8 cellular contexts compared by ENCODE assay signal in genomic region chr2:9142551-9143263, GRCh38.
DNase-seq lines count a peak whose midpoint lies in the region; ATAC-seq and TF ChIP-seq lines count a peak whose summit lies in the region.

No MANE protein-coding gene starts in this region.

- 12% methylated on average over 24 of the region's 40 CpGs for WGBS in esophagus muscularis mucosa

- H3K4me3 ChIP-seq in esophagus muscularis mucosa, result peak overlapping the region; percentile 14 to 37 (median 31)
- peak overlapping the region; percentile 22 to 53 for H3K4me3 ChIP-seq in muscle layer of colon (ENCODE audit: low read depth in 1 of 2, low read length in 2 of 2)

- DNase-seq in GM19240 (ENCODE audit: insufficient read length, low spot score) (peak; percentile 82), OCI-M1 (lab: John Stamatoyannopoulos, UW) (peak; percentile 84), esophagus muscularis mucosa (ENCODE audit: extremely low spot score) (peak; percentile 97)
- DNase-seq in activated T-cell treated with anti-CD3 and anti-CD28 coated beads, Interleukin-2, amount 50 U/mL, for 1 hour, result peak; percentile 85
- peak; percentile 94 for DNase-seq in stimulated activated CD8-positive, alpha-beta memory T cell treated with anti-CD3 and anti-CD28 coated beads, Interleukin-4, amount 100 ng/mL, for 48 hours

- peak; percentile 96 for TF ChIP-seq CTCF in C4-2B (conservative IDR thresholded peaks at IDR 0.05)
- TF ChIP-seq CTCF in esophagus muscularis mucosa (IDR thresholded peaks at IDR 0.05), result peak in 2 of 3 experiments; percentile 98 to 100

- ATAC-seq in HG03571 (IDR thresholded peaks at IDR 0.05; ENCODE audit: unreplicated experiment), result peak; percentile 83

- H3K36me3 ChIP-seq in esophagus muscularis mucosa, result no peaks in the 10 kb centered on the region
- no peaks in the 10 kb centered on the region for H3K36me3 ChIP-seq in muscle layer of colon (ENCODE audit: insufficient read depth, low read length)

- H3K27ac ChIP-seq in C4-2B (peak overlapping the region; percentile 2; the same call in 1 of the 2 replicates), esophagus muscularis mucosa (replicated peaks in 1 of 4) (peak overlapping the region; percentile 60 to 66 (median 62)), muscle layer of colon (ENCODE audit: low read depth, low read length) (peak overlapping the region; percentile 36)

- H3K9ac ChIP-seq in muscle layer of colon (ENCODE audit: low read length), result peak overlapping the region; percentile 24

- TF ChIP-seq POLR2A in esophagus muscularis mucosa (IDR thresholded peaks at IDR 0.05; ENCODE audit: low read depth), result no peak

- peaks cover 10 to 33% (median 30%) of the 10 kb centered on the region in 4 donors for H3K4me1 ChIP-seq in esophagus muscularis mucosa
- peaks cover 10% of the 10 kb centered on the region for H3K4me1 ChIP-seq in muscle layer of colon (ENCODE audit: insufficient read depth, low read length)

- H3K9me3 ChIP-seq in esophagus muscularis mucosa, result no peaks in the 10 kb centered on the region
- no peaks in the 10 kb centered on the region for H3K9me3 ChIP-seq in muscle layer of colon (ENCODE audit: low read length)

- TF ChIP-seq EP300 in esophagus muscularis mucosa (IDR thresholded peaks at IDR 0.05), result no peak

- H3K27me3 ChIP-seq in esophagus muscularis mucosa (no peaks in the 10 kb centered on the region), muscle layer of colon (ENCODE audit: control insufficient read depth in 1 of 2, insufficient read depth in 2 of 2, low read length in 2 of 2) (no peaks in the 10 kb centered on the region)

- intact Hi-C loops in esophagus muscularis mucosa (cut with DNase I), result loop anchor here (1.0 to 5.0 kb wide), 3 partner anchors 64 to 280 kb away; partner anchors contain the start of genes ASAP2, CPSF3 and ITGB1BP1

Comparison
In these comparisons a context has a peak if more than half of its experiments do, and no peak if none do; other contexts are left out.
1. Peak in every context shown above with its lines: DNase-seq, ATAC-seq, H3K4me3 ChIP-seq and H3K27ac ChIP-seq.
2. H3K27ac ChIP-seq: peak in every context shown above with its lines; median percentile 62 in esophagus muscularis mucosa; 36 in muscle layer of colon; 2 in C4-2B.